8 cellular contexts compared by ENCODE assay signal in the genomic region with DNA sequence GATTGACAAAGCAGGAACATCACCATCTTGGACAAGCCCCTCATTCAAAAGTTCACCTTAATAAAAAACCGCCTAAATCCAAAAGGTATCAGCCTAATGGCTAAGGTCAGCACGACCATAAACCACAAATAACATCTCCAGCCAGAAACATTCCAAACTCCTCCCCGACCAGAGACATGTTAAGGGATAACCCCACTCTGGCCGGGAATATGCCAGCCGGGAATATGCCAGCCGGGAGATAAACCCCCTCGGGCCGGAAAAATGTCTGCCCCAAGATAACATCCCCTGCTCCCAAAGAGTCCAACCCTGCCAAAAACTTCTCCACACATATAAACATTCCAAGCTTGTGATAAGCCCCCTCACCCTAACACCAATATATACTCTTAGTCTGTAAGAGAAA. TPM values are rescaled to one million over a fixed set of nuclear protein-coding genes. Genes with fewer than 3 reads are reported as not detected.
A peak's percentile ranks its signal among the peaks of the same experiment; 100 is the strongest.
DNase-seq lines count a peak whose midpoint lies in the region; ATAC-seq, FAIRE-seq and TF ChIP-seq lines count a peak whose summit lies in the region.

No MANE protein-coding gene starts in this region.

- H3K27me3 ChIP-seq in OCI-LY1 (ENCODE audit: insufficient read depth, low read length) (no peaks in the 10 kb centered on the region), endocrine pancreas (ENCODE audit: control insufficient read depth, insufficient read depth, low read length) (no peaks in the 10 kb centered on the region), pancreas (no peaks in the 10 kb centered on the region)

- no peak for ATAC-seq in pancreas

- no peaks in the 10 kb centered on the region for H3K9me2 ChIP-seq in OCI-LY1 (ENCODE audit: low read depth, low read length)

- H3K4me2 ChIP-seq in OCI-LY1 (ENCODE audit: low read length) = peak overlapping the region; percentile 86

- H3K4me3 ChIP-seq in OCI-LY1 (ENCODE audit: low read depth, low read length, poor library complexity, severe bottlenecking) (peak overlapping the region; percentile 96), endocrine pancreas (ENCODE audit: control insufficient read depth, insufficient read depth, low read length) (peak overlapping the region; percentile 80), pancreas (peak overlapping the region in 3 of 4 donors; percentile 71 to 94 (median 85)), kidney (ENCODE audit: low read length in 2 of 2) (peak overlapping the region in 1 of 2 donors; percentile 83)

- H3K79me2 ChIP-seq in OCI-LY1 (ENCODE audit: insufficient read depth, low read length) = peaks cover 59% of the 10 kb centered on the region

- no peak for FAIRE-seq in pancreas (lab: Jason Lieb, UNC)
- FAIRE-seq in kidney (lab: Jason Lieb, UNC) = no peak

- H3K4me1 ChIP-seq in OCI-LY1 (ENCODE audit: insufficient read depth, low read length, severe bottlenecking) = peaks cover 34% of the 10 kb centered on the region
- H3K4me1 ChIP-seq in endocrine pancreas (ENCODE audit: control insufficient read depth, insufficient read depth, low read length) = no peaks in the 10 kb centered on the region
- H3K4me1 ChIP-seq in pancreas = peaks cover 0 to 12% (median 3%) of the 10 kb centered on the region in 3 donors
- peaks cover 0 to 8% of the 10 kb centered on the region in 2 donors for H3K4me1 ChIP-seq in kidney (ENCODE audit: control insufficient read depth in 1 of 2, insufficient read depth in 1 of 2, low read depth in 1 of 2, low read length in 2 of 2)

- H3K36me3 ChIP-seq in OCI-LY1 (ENCODE audit: insufficient read depth, low read length) (peaks cover 16% of the 10 kb centered on the region), endocrine pancreas (ENCODE audit: control insufficient read depth, insufficient read depth, low read length) (no peaks in the 10 kb centered on the region), pancreas (no peaks in the 10 kb centered on the region), kidney (ENCODE audit: control insufficient read depth in 1 of 2, insufficient read depth in 2 of 2, low read length in 2 of 2) (no peaks in the 10 kb centered on the region)

- H3K9me3 ChIP-seq in OCI-LY1 (ENCODE audit: low read length) (no peaks in the 10 kb centered on the region), endocrine pancreas (ENCODE audit: control insufficient read depth, low read length) (no peaks in the 10 kb centered on the region), pancreas (no peaks in the 10 kb centered on the region), kidney (ENCODE audit: control insufficient read depth in 1 of 2, low read length in 2 of 2) (no peaks in the 10 kb centered on the region)

- DNase-seq in EH (ENCODE audit: low read depth) (peak; percentile 22), pancreas (no peak), cerebellar nuclear complex (lab: John Stamatoyannopoulos, UW) (no peak), cerebellum (ENCODE audit: low spot score) (no peak), kidney (no peak)
- DNase-seq in stimulated activated CD4-positive, alpha-beta T cell treated with anti-CD3 and anti-CD28 coated beads, Interleukin-2, amount 100 ng/mL, for 48 hours = no peak

- WGBS in pancreas, 2 donors = 3% methylated on average over 8 of the region's 8 CpGs

- no peaks in the 10 kb centered on the region for H4K20me1 ChIP-seq in OCI-LY1 (ENCODE audit: insufficient read depth, low read length)

- H3K27ac ChIP-seq in OCI-LY1 (ENCODE audit: low read depth, low read length, poor library complexity, severe bottlenecking) (no peak overlapping the region), pancreas (no peak overlapping the region), kidney (ENCODE audit: low read depth in 2 of 2, low read length in 2 of 2) (no peak overlapping the region)

- H3F3A ChIP-seq in OCI-LY1 (ENCODE audit: insufficient read depth, low read length) = peaks cover 4% of the 10 kb centered on the region; the same call in 1 of the 2 replicates

- intact Hi-C loops in pancreas (cut with DNase I) = no loop called here
- intact Hi-C loops in kidney (cut with DNase I) = no loop called here

- peak overlapping the region; percentile 98 for H3K9ac ChIP-seq in OCI-LY1 (ENCODE audit: low read length)
- H3K9ac ChIP-seq in endocrine pancreas (ENCODE audit: control insufficient read depth, insufficient read depth, low read length) = peak overlapping the region; percentile 94
- no peak overlapping the region for H3K9ac ChIP-seq in kidney (ENCODE audit: low read length in 2 of 2)

- TF ChIP-seq CTCF in OCI-LY1 (IDR thresholded peaks at IDR 0.05; ENCODE audit: low read length) = no peak
- no peak for TF ChIP-seq CTCF in pancreas (IDR thresholded peaks at IDR 0.05)
- no peak for TF ChIP-seq CTCF in kidney (IDR thresholded peaks at IDR 0.05; ENCODE audit: borderline replicate concordance, extremely low read depth, insufficient read depth)

- H2AFZ ChIP-seq in OCI-LY1 (ENCODE audit: low read length) = no peak overlapping the region

RNA-seq across cellular contexts. Expression of a gene that starts 1.4 kb away (rescaled TPM):
- 1 to 10 TPM; 4.2 to 7.2 (median 6.4) TPM for total RNA-seq in pancreas
- polyA plus RNA-seq in pancreas = 1 to 10 TPM; 4.6 to 4.8 TPM
- total RNA-seq in cerebellum = 15.9 TPM
- 13.2 TPM for total RNA-seq in kidney
- polyA plus RNA-seq in kidney (ENCODE audit: insufficient read depth, low read depth, low replicate concordance) = 3.1 TPM

RNA-seq across cellular contexts. Expression of a gene that starts 18.6 kb away (rescaled TPM):
- total RNA-seq in pancreas (10 to 100 TPM; 44.8 to 54.9 (median 47.3) TPM), cerebellum (46.9 TPM), kidney (71.5 TPM)
- polyA plus RNA-seq in pancreas (10 to 100 TPM; 67.2 to 77.6 TPM), kidney (ENCODE audit: insufficient read depth, low read depth, low replicate concordance) (96.0 TPM)

RNA-seq across cellular contexts. Expression of a gene that starts 18.9 kb away (rescaled TPM):
- total RNA-seq in pancreas = 10 to 100 TPM in 1 of 6 donors, 1 to 10 TPM in 5; 4.9 to 10.2 (median 7.5) TPM
- 10 to 100 TPM in 1 of 2 donors, 1 to 10 TPM in 1; 9.4 to 12.0 TPM for polyA plus RNA-seq in pancreas
- total RNA-seq in cerebellum = 18.2 TPM
- total RNA-seq in kidney = 17.4 TPM
- 9.6 TPM for polyA plus RNA-seq in kidney (ENCODE audit: insufficient read depth, low read depth, low replicate concordance)

RNA-seq across cellular contexts. Expression of a gene that starts 28.5 kb away (rescaled TPM):
- total RNA-seq in pancreas (10 to 100 TPM; 23.7 to 56.2 (median 46.8) TPM), cerebellum (67.2 TPM), kidney (91.5 TPM)
- polyA plus RNA-seq in pancreas (10 to 100 TPM; 42.3 to 68.2 TPM), kidney (ENCODE audit: insufficient read depth, low read depth, low replicate concordance) (181 TPM)

RNA-seq across cellular contexts. Expression of a gene that starts 47.4 kb away (rescaled TPM):
- total RNA-seq in pancreas = 10 to 100 TPM; 13.3 to 19.7 (median 13.6) TPM
- polyA plus RNA-seq in pancreas = 10 to 100 TPM; 23.6 to 39.2 TPM
- total RNA-seq in cerebellum = 65.1 TPM
- 36.1 TPM for total RNA-seq in kidney
- 34.0 TPM for polyA plus RNA-seq in kidney (ENCODE audit: insufficient read depth, low read depth, low replicate concordance)

Comparison
In these comparisons a context has a peak if more than half of its experiments do, and no peak if none do; other contexts are left out.
1. H3K9ac ChIP-seq: peak in OCI-LY1 (single experiment) and endocrine pancreas (single experiment); none in kidney (0 of 2).